15 cellular contexts compared by ENCODE assay signal in the genomic region with DNA sequence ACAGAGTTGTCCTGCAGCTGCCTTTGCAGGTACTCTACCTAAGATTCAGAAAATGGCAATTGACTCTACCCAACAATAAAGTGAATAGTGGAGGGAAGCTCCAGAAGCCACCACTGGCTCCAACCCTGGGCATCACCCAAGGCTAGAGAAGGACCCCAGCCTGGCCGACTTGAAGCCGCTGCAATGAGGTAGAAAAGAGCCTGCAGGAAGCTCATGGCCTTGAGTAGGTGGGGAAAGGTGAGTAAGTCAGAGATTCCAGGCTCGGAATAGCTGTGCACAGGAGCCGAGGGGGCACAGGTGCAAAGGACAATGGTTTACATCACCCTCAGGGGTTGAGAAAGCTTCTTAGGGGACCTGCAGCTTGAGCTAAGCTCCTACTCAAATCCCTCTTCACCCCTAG.
"Had no signal": no experiment of that assay in that cellular context is flagged by ENCODE, and none has a peak within 500 bp of the region (broad histone marks: within the 10 kb centered on the region; RNA-seq: fewer than 3 reads in every experiment).

No MANE protein-coding gene starts in this region.

- H3K36me3 ChIP-seq: ascending aorta, ovary had no signal

- H3K27me3 ChIP-seq: ascending aorta, heart left ventricle, left lung, ovary, testis had no signal

- H3K4me3 Mint-ChIP-seq: neural crest cell had no signal

- H3K9me3 ChIP-seq: ascending aorta, heart left ventricle, left lung, ovary, SK-N-SH, testis had no signal

- DNase-seq: activated CD8-positive, alpha-beta memory T cell treated with anti-CD3 and anti-CD28 coated beads for 24 hours; activated gamma-delta T cell; heart left ventricle; left lung; ovary; SK-N-SH; stimulated activated CD4-positive, alpha-beta T cell treated with anti-CD3 and anti-CD28 coated beads, Interleukin-4, amount 100 ng/mL, for 1 hour; stimulated activated CD8-positive, alpha-beta memory T cell treated with anti-CD3 and anti-CD28 coated beads, Interleukin-4, amount 100 ng/mL, for 48 hours; stimulated activated naive CD8-positive, alpha-beta T cell treated with anti-CD3 and anti-CD28 coated beads, Interleukin-15, amount 100 ng/mL, for 72 hours; testis had no signal

- H3K27ac ChIP-seq: ascending aorta, heart left ventricle, left lung, ovary, testis had no signal

- FAIRE-seq: frontal cortex, keratinocyte, TTC549 had no signal

- H3K27me3 Mint-ChIP-seq: stimulated activated naive CD8-positive, alpha-beta T cell treated with anti-CD3 and anti-CD28 coated beads, Interleukin-15, amount 100 ng/mL, for 72 hours had no signal

- H3K9me3 Mint-ChIP-seq: neural crest cell had no signal

- ATAC-seq: heart left ventricle, left lung had no signal

- H3K4me3 ChIP-seq: ascending aorta, heart left ventricle, left lung, ovary, testis had no signal

- H3K9ac ChIP-seq: SK-N-SH had no signal

- H3K4me2 ChIP-seq: SK-N-SH had no signal

- H3K4me1 ChIP-seq: ascending aorta, heart left ventricle, left lung, testis had no signal
